Comparison of ENCODE assay signal across 18 cellular contexts in the genomic region with DNA sequence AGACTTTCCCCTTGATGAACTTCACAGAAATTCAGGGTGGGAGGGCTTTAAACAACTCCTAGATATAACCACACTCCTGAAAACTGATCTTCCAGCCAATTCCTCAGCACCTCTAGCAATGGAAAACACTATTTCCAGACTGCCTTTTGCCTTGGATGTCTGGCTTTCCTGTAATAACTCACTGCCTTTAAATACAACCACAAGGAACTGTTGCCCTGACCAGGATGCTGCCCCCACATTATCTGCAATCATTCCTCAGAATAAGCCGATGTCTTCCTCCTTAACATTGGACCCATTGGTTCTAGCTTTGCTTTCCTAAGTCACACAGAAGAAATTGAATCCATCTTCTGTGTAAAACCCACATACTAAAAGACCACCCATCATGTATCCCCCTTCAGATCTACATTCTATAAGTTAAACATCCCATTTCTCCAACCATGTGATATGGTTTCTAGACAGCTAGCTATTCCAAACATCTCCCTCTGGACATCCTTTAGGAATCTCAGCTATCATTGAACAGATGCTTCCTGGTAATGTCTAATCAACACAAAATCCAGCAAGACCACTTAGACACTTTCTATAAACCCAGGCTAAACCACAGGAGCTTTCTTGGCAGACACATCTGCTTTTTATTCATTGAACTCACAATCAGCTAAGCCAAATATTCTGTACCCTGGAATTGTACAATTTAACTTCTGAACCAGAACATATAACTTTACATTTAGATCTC.
DNase-seq lines count a peak whose midpoint lies in the region; ATAC-seq and TF ChIP-seq lines count a peak whose summit lies in the region.
"Had no signal": no experiment of that assay in that cellular context is flagged by ENCODE, and none has a peak within 500 bp of the region (broad histone marks: within the 10 kb centered on the region; RNA-seq: fewer than 3 reads in every experiment).

No MANE protein-coding gene starts in this region.

- 43 to 57% methylated on average over 1 of the region's 1 CpG for WGBS in GM23248 (ENCODE audit: low coverage in 1 of 2, low lambda C conversion rate in 2 of 2, missing lambda C conversion rate in 2 of 2), 2 experiments

- H3K4me1 ChIP-seq in GM23248 (ENCODE audit: insufficient read depth) = peaks cover 24% of the 10 kb centered on the region

- H3K27me3 ChIP-seq in AG04450 (ENCODE audit: control insufficient read depth, insufficient read depth, low read length) (no peaks in the 10 kb centered on the region), GM23248 (replicated peaks; ENCODE audit: insufficient read depth) (no peaks in the 10 kb centered on the region), WERI-Rb-1 (ENCODE audit: insufficient read depth, low read depth, severe bottlenecking) (no peaks in the 10 kb centered on the region)

- H3K36me3 ChIP-seq in GM23248 (ENCODE audit: low read depth) = no peaks in the 10 kb centered on the region
- no peaks in the 10 kb centered on the region for H3K36me3 ChIP-seq in WERI-Rb-1

- TF ChIP-seq CTCF in AG04450 (IDR thresholded peaks at IDR 0.05; ENCODE audit: low read depth, low read length) = no peak
- no peak for TF ChIP-seq CTCF in WERI-Rb-1 (IDR thresholded peaks at IDR 0.05; ENCODE audit: low read depth, low read length)
- no peak for TF ChIP-seq CTCF in foreskin fibroblast (IDR thresholded peaks at IDR 0.05; ENCODE audit: low read depth, low read length)
- no peak for TF ChIP-seq CTCF in GM13977 (IDR thresholded peaks at IDR 0.05; ENCODE audit: extremely low read depth, insufficient read depth, missing control alignments)

- DNase-seq in AG04450 (ENCODE audit: low read depth, low spot score) (peak; percentile 32), GM23248 (no peak), WERI-Rb-1 (no peak), foreskin fibroblast (peak; percentile 4 to 38), GM13977 (ENCODE audit: low spot score) (no peak), SIG-M5 treated with dmso at 0.1 percent for 504 hours (lab: John Stamatoyannopoulos, UW; ENCODE audit: unreplicated experiment) (no peak)
- DNase-seq: CD8-positive, alpha-beta T cell; KG1; NCI-H1092; NCI-H1694 treated with DMSO at 0.1 percent for 48 hours; NCI-H510A treated with DMSO at 0.1 percent for 48 hours; NK-92 treated with Interleukin-12 subunit alpha and Interleukin-12 subunit beta, amount 100 ng/mL, for 24 hours; PC-3; T-helper 1 cell had no signal

- CTCF ChIA-PET in AG04450 (lab: Charles Lee) = no interaction called here

- no peaks in the 10 kb centered on the region for H3K79me2 ChIP-seq in GM23248 (ENCODE audit: insufficient read depth)

- ATAC-seq in HG03469 (IDR thresholded peaks at IDR 0.05; ENCODE audit: unreplicated experiment) = no peak
- ATAC-seq in HG02870 (IDR thresholded peaks at IDR 0.05; ENCODE audit: unreplicated experiment) = no peak
- ATAC-seq: CD8-positive, alpha-beta T cell; GM23338; PC-3 had no signal

- H3K9ac ChIP-seq in GM23248 = no peak overlapping the region

- H3K9me3 ChIP-seq in AG04450 (ENCODE audit: control insufficient read depth, insufficient read depth, low read length) (no peaks in the 10 kb centered on the region), GM23248 (ENCODE audit: low read depth) (no peaks in the 10 kb centered on the region), WERI-Rb-1 (ENCODE audit: severe bottlenecking) (no peaks in the 10 kb centered on the region)

- no peak overlapping the region for H3K4me2 ChIP-seq in GM23248 (ENCODE audit: unreplicated experiment)
- H3K4me2 ChIP-seq: GM23338 had no signal

- in situ Hi-C loops in GM23248 (cut with MboI) = no loop called here
- in situ Hi-C loops in GM13977 (cut with MboI; ENCODE audit: low pct_unique_long_range_greater_than_20kb, low sequenced_read_pairs, unreplicated experiment) = no loop called here

- 0 out of 2 replicates have a peak overlapping the region, but pooled peaks have one; percentile 0 for H2AFZ ChIP-seq in GM23248
- H2AFZ ChIP-seq: GM23338 had no signal

- H4K20me1 ChIP-seq in GM23248 (ENCODE audit: insufficient read depth) = no peaks in the 10 kb centered on the region

- H3K9me2 ChIP-seq in GM23248 (ENCODE audit: insufficient read depth) = no peaks in the 10 kb centered on the region

- POLR2A ChIA-PET in AG04450 (lab: Yijun Ruan, JAX) = no interaction called here

- no peaks in the 10 kb centered on the region for H3F3A ChIP-seq in GM23248 (ENCODE audit: insufficient read depth)

- H3K4me3 ChIP-seq in AG04450 (ENCODE audit: low read depth, low read length) (no peak overlapping the region), GM23248 (no peak overlapping the region), WERI-Rb-1 (ENCODE audit: low read depth, low read length) (no peak overlapping the region), foreskin fibroblast (ENCODE audit: low read depth in 1 of 2, low read length in 2 of 2) (no peak overlapping the region)
- H3K4me3 ChIP-seq: GM23338 had no signal

- H3K27ac ChIP-seq in AG04450 (ENCODE audit: low read depth, low read length) (no peak overlapping the region), GM23248 (no peak overlapping the region), WERI-Rb-1 (peak overlapping the region; percentile 90)
- H3K27ac ChIP-seq: HL-60 had no signal

Comparison
In these comparisons a context has a peak if more than half of its experiments do, and no peak if none do; other contexts are left out.
1. DNase-seq: peak in AG04450 (single experiment) and foreskin fibroblast (2 of 2); none in GM23248 (single experiment), WERI-Rb-1 (single experiment), GM13977 (single experiment) and SIG-M5 treated with dmso at 0.1 percent for 504 hours (single experiment).